In the genomic region with DNA sequence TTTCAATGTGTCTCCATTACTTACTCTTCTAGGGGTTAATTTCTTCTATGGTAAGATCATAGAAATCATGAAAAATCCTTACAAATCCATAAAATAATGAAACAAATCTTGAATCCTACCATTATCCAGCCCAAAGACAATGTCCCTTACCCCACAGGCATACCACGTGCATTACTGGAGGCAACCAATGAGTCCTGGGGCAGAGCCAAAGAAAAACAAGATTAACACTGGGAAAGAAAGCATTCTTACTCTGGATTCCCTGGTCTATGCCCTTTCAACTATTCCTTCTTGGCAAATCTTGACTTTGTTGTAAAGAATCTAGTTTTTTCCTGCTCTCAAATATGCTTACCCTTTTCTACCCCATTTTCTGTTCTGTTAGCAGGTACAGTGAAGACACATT, we compare ENCODE assay signal across 17 cellular contexts.
"Had no signal": no experiment of that assay in that cellular context is flagged by ENCODE, and none has a peak within 500 bp of the region (broad histone marks: within the 10 kb centered on the region; RNA-seq: fewer than 3 reads in every experiment).

No MANE protein-coding gene starts in this region.

- H3K27ac Mint-ChIP-seq: activated B cell treated with CpG ODN at 0.5 μM for 24 hours; activated CD4-positive, alpha-beta memory T cell treated with anti-CD3 and anti-CD28 coated beads for 36 hours; activated naive CD8-positive, alpha-beta T cell treated with anti-CD3 and anti-CD28 coated beads for 36 hours had no signal

- H3K4me3 ChIP-seq: lower lobe of right lung, pancreas, sigmoid colon, uterus had no signal

- ATAC-seq: esophagus mucosa, lower lobe of right lung, pancreas had no signal

- H3K4me1 ChIP-seq: uterus had no signal

- H3K9me3 Mint-ChIP-seq: central memory CD8-positive, alpha-beta T cell had no signal

- DNase-seq: activated B cell treated with CpG ODN at 0.5 μM for 24 hours; activated CD4-positive, alpha-beta memory T cell treated with anti-CD3 and anti-CD28 coated beads for 36 hours; activated CD4-positive, alpha-beta T cell treated with anti-CD3 and anti-CD28 coated beads for 4 hours; activated naive CD8-positive, alpha-beta T cell treated with anti-CD3 and anti-CD28 coated beads for 36 hours; activated T-cell treated with anti-CD3 and anti-CD28 coated beads for 4 hours; amygdala; cortex of kidney; lower lobe of right lung; pancreas; sigmoid colon; stimulated activated CD8-positive, alpha-beta memory T cell treated with anti-CD3 and anti-CD28 coated beads, Interleukin-4, amount 100 ng/mL, for 48 hours; stimulated activated naive CD4-positive, alpha-beta T cell; T-helper 1 cell; T-helper 9 cell; uterus had no signal

- H3K4me3 Mint-ChIP-seq: activated B cell treated with CpG ODN at 0.5 μM for 24 hours; activated CD4-positive, alpha-beta memory T cell treated with anti-CD3 and anti-CD28 coated beads for 36 hours; activated naive CD8-positive, alpha-beta T cell treated with anti-CD3 and anti-CD28 coated beads for 36 hours; central memory CD8-positive, alpha-beta T cell had no signal

- H3K9me3 ChIP-seq: lower lobe of right lung, pancreas, sigmoid colon, uterus had no signal

- H3K27me3 ChIP-seq: pancreas, sigmoid colon, uterus had no signal

- H3K27ac ChIP-seq: lower lobe of right lung, pancreas, sigmoid colon, uterus had no signal

- H3K36me3 Mint-ChIP-seq: activated CD4-positive, alpha-beta memory T cell treated with anti-CD3 and anti-CD28 coated beads for 36 hours had no signal

- H3K36me3 ChIP-seq: lower lobe of right lung, pancreas, sigmoid colon, uterus had no signal

- H3K27me3 Mint-ChIP-seq: activated B cell treated with CpG ODN at 0.5 μM for 24 hours; central memory CD8-positive, alpha-beta T cell had no signal
